In genomic region chr19:30131722-30132291, GRCh38 we compare ENCODE assay signal across 36 cellular contexts.
"Had no signal": no experiment of that assay in that cellular context is flagged by ENCODE, and none has a peak within 500 bp of the region (broad histone marks: within the 10 kb centered on the region; RNA-seq: fewer than 3 reads in every experiment).

No MANE protein-coding gene starts in this region.

- FAIRE-seq: astrocyte, RCC 7860 had no signal

- H3K9me3 Mint-ChIP-seq: activated CD8-positive, alpha-beta T cell treated with anti-CD3 and anti-CD28 coated beads for 36 hours; activated naive CD4-positive, alpha-beta T cell treated with anti-CD3 and anti-CD28 coated beads for 36 hours; activated naive CD4-positive, alpha-beta T cell treated with anti-CD3 and anti-CD28 coated beads, Interleukin-2, amount 50 U/mL, for 72 hours; activated T-cell treated with anti-CD3 and anti-CD28 coated beads, Interleukin-2, amount 50 U/mL, for 72 hours had no signal

- H3K4me3 ChIP-seq: adrenal gland, body of pancreas, breast epithelium, PC-9 had no signal

- H3K4me1 Mint-ChIP-seq: activated B cell treated with CpG ODN at 0.5 μM for 24 hours; activated T-helper 17 cell treated with anti-CD3 and anti-CD28 coated beads, Interleukin-2, amount 50 U/mL, for 72 hours had no signal

- ATAC-seq: activated CD8-positive, alpha-beta T cell treated with anti-CD3 and anti-CD28 coated beads for 36 hours; activated naive CD4-positive, alpha-beta T cell treated with anti-CD3 and anti-CD28 coated beads, Interleukin-2, amount 50 U/mL, for 72 hours; activated T-cell treated with anti-CD3 and anti-CD28 coated beads, Interleukin-2, amount 50 U/mL, for 72 hours; activated T-helper 17 cell treated with anti-CD3 and anti-CD28 coated beads, Interleukin-2, amount 50 U/mL, for 72 hours; body of pancreas; Right ventricle myocardium inferior had no signal

- H3K27me3 ChIP-seq: adrenal gland, body of pancreas, breast epithelium had no signal

- H3K36me3 ChIP-seq: adrenal gland, breast epithelium had no signal

- H3K36me3 Mint-ChIP-seq: activated naive CD4-positive, alpha-beta T cell treated with anti-CD3 and anti-CD28 coated beads, Interleukin-2, amount 50 U/mL, for 72 hours had no signal

- H2AFZ ChIP-seq: PC-9 had no signal

- H3K27me3 Mint-ChIP-seq: activated B cell treated with CpG ODN at 0.5 μM for 24 hours; activated CD8-positive, alpha-beta T cell treated with anti-CD3 and anti-CD28 coated beads for 36 hours had no signal

- H3K27ac ChIP-seq: adrenal gland, body of pancreas, breast epithelium, PC-9, RWPE1, VCaP had no signal

- H3K27ac Mint-ChIP-seq: activated B cell treated with CpG ODN at 0.5 μM for 24 hours; activated CD8-positive, alpha-beta T cell treated with anti-CD3 and anti-CD28 coated beads for 36 hours; activated naive CD4-positive, alpha-beta T cell treated with anti-CD3 and anti-CD28 coated beads for 36 hours; activated naive CD4-positive, alpha-beta T cell treated with anti-CD3 and anti-CD28 coated beads, Interleukin-2, amount 50 U/mL, for 72 hours; activated T-cell treated with anti-CD3 and anti-CD28 coated beads, Interleukin-2, amount 50 U/mL, for 72 hours; activated T-helper 17 cell treated with anti-CD3 and anti-CD28 coated beads, Interleukin-2, amount 50 U/mL, for 72 hours had no signal

- DNase-seq: activated B cell treated with CpG ODN at 0.5 μM for 24 hours; activated CD4-positive, alpha-beta T cell treated with anti-CD3 and anti-CD28 coated beads for 4 hours; activated CD4-positive, CD25-positive, alpha-beta regulatory T cell treated with anti-CD3 and anti-CD28 coated beads, Interleukin-2, amount 50 U/mL, for 72 hours; activated CD8-positive, alpha-beta T cell treated with anti-CD3 and anti-CD28 coated beads for 36 hours; activated gamma-delta T cell treated with Interleukin-2 at 50 U/mL for 16 hours; activated naive CD4-positive, alpha-beta T cell treated with anti-CD3 and anti-CD28 coated beads for 36 hours; activated T-cell treated with anti-CD3 and anti-CD28 coated beads, Interleukin-2, amount 50 U/mL, for 1 hour; activated T-cell treated with anti-CD3 and anti-CD28 coated beads, Interleukin-2, amount 50 U/mL, for 72 hours; adrenal gland; body of pancreas; caudate nucleus; Karpas-422; KBM-7; NCI-H1105; NCI-H1436; NCI-H1694 treated with DMSO at 0.1 percent for 48 hours; NCI-H2029; NCI-H2107; NCI-H2171; NCI-H510A; NCI-H526; NCI-H748 treated with DMSO at 0.1 percent for 48 hours; NK-92 treated with Interleukin-12 subunit alpha and Interleukin-12 subunit beta, amount 100 ng/mL, for 24 hours; PC-9; SW 1271; T-helper 1 cell; T-helper 2 cell; T-helper 9 cell had no signal

- H3K4me1 ChIP-seq: adrenal gland, body of pancreas, breast epithelium had no signal

- H3K4me2 ChIP-seq: PC-9 had no signal

- H3K4me3 Mint-ChIP-seq: activated B cell treated with CpG ODN at 0.5 μM for 24 hours; activated CD8-positive, alpha-beta T cell treated with anti-CD3 and anti-CD28 coated beads for 36 hours; activated naive CD4-positive, alpha-beta T cell treated with anti-CD3 and anti-CD28 coated beads for 36 hours; activated T-cell treated with anti-CD3 and anti-CD28 coated beads, Interleukin-2, amount 50 U/mL, for 72 hours; activated T-helper 17 cell treated with anti-CD3 and anti-CD28 coated beads, Interleukin-2, amount 50 U/mL, for 72 hours had no signal

- H3K9me3 ChIP-seq: adrenal gland, body of pancreas, breast epithelium had no signal
